ENCODE assay signal across 1 cellular context in the genomic region with DNA sequence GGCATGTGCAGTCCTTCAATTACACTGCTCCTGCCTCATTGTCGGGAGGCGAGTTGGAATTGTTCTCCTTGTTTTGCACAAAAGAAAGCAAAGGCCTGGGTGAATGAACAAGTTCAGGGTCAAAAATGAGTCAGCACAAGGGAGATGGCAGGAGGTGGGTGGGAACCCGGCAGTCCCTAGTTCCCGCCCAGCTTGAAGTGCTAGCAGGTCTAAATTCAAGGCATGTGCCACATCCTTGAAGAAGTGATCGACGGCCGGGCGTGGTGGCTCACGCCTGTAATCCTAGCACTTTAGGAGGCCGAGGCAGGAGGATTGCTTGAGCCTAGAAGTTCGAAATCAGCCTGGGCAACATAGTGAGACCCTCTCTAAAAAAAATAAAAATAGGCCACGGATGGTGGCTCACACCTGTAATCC.
TF ChIP-seq lines count a peak whose summit lies in the region.

No MANE protein-coding gene starts in this region.

TF ChIP-seq in HepG2, 621 proteins besides CTCF, POLR2A, EP300 and RAD21 (continued from another document):
- TF ChIP-seq, protein P1, sequence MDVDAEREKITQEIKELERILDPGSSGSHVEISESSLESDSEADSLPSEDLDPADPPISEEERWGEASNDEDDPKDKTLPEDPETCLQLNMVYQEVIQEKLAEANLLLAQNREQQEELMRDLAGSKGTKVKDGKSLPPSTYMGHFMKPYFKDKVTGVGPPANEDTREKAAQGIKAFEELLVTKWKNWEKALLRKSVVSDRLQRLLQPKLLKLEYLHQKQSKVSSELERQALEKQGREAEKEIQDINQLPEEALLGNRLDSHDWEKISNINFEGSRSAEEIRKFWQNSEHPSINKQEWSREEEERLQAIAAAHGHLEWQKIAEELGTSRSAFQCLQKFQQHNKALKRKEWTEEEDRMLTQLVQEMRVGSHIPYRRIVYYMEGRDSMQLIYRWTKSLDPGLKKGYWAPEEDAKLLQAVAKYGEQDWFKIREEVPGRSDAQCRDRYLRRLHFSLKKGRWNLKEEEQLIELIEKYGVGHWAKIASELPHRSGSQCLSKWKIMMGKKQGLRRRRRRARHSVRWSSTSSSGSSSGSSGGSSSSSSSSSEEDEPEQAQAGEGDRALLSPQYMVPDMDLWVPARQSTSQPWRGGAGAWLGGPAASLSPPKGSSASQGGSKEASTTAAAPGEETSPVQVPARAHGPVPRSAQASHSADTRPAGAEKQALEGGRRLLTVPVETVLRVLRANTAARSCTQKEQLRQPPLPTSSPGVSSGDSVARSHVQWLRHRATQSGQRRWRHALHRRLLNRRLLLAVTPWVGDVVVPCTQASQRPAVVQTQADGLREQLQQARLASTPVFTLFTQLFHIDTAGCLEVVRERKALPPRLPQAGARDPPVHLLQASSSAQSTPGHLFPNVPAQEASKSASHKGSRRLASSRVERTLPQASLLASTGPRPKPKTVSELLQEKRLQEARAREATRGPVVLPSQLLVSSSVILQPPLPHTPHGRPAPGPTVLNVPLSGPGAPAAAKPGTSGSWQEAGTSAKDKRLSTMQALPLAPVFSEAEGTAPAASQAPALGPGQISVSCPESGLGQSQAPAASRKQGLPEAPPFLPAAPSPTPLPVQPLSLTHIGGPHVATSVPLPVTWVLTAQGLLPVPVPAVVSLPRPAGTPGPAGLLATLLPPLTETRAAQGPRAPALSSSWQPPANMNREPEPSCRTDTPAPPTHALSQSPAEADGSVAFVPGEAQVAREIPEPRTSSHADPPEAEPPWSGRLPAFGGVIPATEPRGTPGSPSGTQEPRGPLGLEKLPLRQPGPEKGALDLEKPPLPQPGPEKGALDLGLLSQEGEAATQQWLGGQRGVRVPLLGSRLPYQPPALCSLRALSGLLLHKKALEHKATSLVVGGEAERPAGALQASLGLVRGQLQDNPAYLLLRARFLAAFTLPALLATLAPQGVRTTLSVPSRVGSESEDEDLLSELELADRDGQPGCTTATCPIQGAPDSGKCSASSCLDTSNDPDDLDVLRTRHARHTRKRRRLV (CRISPR knock-in tag; IDR thresholded peaks at IDR 0.05) = no peak
- TF ChIP-seq CEBPZ (IDR thresholded peaks at IDR 0.05; ENCODE audit: low read length) (no peak), ZNF230 (CRISPR knock-in tag; IDR thresholded peaks at IDR 0.05) (no peak), HMG20B (CRISPR knock-in tag; conservative IDR thresholded peaks at IDR 0.05) (no peak; the same call in 1 of the 2 replicates), ZSCAN25 (CRISPR knock-in tag; IDR thresholded peaks at IDR 0.05) (no peak), STAG1 (CRISPR knock-in tag; IDR thresholded peaks at IDR 0.05) (no peak), IRX3 (CRISPR knock-in tag; IDR thresholded peaks at IDR 0.05; ENCODE audit: borderline replicate concordance, low read depth) (no peak), SOX6 (IDR thresholded peaks at IDR 0.05) (no peak), SOX6 (CRISPR knock-in tag; IDR thresholded peaks at IDR 0.05) (peak; percentile 84), MED1 (CRISPR knock-in tag; IDR thresholded peaks at IDR 0.05) (peak; percentile 63), ZZZ3 (CRISPR knock-in tag; IDR thresholded peaks at IDR 0.05; ENCODE audit: borderline replicate concordance) (no peak), MBD4 (IDR thresholded peaks at IDR 0.05; ENCODE audit: borderline replicate concordance, low read length) (no peak), ZNF674 (CRISPR knock-in tag; IDR thresholded peaks at IDR 0.05; ENCODE audit: low read depth) (no peak), ZBTB20 (CRISPR knock-in tag; IDR thresholded peaks at IDR 0.05; ENCODE audit: borderline replicate concordance, low read depth) (no peak), CBX2 (IDR thresholded peaks at IDR 0.05; ENCODE audit: low read depth, low read length) (no peak), CBX2 (CRISPR knock-in tag; IDR thresholded peaks at IDR 0.05; ENCODE audit: low read depth) (no peak)
- TF ChIP-seq, protein P2, sequence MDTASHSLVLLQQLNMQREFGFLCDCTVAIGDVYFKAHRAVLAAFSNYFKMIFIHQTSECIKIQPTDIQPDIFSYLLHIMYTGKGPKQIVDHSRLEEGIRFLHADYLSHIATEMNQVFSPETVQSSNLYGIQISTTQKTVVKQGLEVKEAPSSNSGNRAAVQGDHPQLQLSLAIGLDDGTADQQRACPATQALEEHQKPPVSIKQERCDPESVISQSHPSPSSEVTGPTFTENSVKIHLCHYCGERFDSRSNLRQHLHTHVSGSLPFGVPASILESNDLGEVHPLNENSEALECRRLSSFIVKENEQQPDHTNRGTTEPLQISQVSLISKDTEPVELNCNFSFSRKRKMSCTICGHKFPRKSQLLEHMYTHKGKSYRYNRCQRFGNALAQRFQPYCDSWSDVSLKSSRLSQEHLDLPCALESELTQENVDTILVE (CRISPR knock-in tag; IDR thresholded peaks at IDR 0.05) = peak; percentile 48; the same call in 1 of the 2 replicates
TF ChIP-seq in HepG2: peak in this region for 105.
